In the genomic region with DNA sequence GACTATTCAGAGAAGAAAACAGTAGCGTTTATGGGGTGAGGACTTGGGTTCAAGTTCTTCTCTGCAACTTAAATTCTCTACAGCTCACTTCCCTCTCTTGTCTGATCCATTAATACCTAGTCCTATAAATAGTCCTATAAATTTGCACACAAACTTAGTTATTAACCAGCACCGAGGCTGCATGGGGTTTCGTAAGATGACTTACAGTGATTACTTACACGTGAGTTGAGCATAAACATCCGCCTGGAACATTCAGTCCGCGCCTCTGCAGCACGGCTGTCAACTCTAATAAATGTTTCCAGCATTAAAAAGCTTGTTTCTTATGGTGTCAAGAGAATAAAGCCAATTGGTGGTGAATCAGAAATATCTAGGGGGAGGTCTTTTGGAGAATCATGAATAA, we compare ENCODE assay signal across 1 cellular context.
TF ChIP-seq lines count a peak whose summit lies in the region.

No MANE protein-coding gene starts in this region.

TF ChIP-seq in GM12878, 131 proteins besides CTCF, POLR2A, EP300 and RAD21:
- TF ChIP-seq, protein P1, sequence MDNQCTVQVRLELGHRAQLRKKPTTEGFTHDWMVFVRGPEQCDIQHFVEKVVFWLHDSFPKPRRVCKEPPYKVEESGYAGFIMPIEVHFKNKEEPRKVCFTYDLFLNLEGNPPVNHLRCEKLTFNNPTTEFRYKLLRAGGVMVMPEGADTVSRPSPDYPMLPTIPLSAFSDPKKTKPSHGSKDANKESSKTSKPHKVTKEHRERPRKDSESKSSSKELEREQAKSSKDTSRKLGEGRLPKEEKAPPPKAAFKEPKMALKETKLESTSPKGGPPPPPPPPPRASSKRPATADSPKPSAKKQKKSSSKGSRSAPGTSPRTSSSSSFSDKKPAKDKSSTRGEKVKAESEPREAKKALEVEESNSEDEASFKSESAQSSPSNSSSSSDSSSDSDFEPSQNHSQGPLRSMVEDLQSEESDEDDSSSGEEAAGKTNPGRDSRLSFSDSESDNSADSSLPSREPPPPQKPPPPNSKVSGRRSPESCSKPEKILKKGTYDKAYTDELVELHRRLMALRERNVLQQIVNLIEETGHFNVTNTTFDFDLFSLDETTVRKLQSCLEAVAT (IDR thresholded peaks at IDR 0.05): no peak
- TF ChIP-seq FOXK2 (IDR thresholded peaks at IDR 0.05) (no peak), GATAD2B (conservative IDR thresholded peaks at IDR 0.05; ENCODE audit: low read depth) (no peak), SP1 (IDR thresholded peaks at IDR 0.05; ENCODE audit: low read depth, low read length) (no peak), RUNX3 (IDR thresholded peaks at IDR 0.05; ENCODE audit: low read length) (no peak), SREBF1 (IDR thresholded peaks at IDR 0.05; ENCODE audit: low read length) (no peak), NBN (IDR thresholded peaks at IDR 0.05) (no peak), ZNF622 (IDR thresholded peaks at IDR 0.05) (no peak), NRF1 (conservative IDR thresholded peaks at IDR 0.05; ENCODE audit: low read depth, low read length) (no peak)
- TF ChIP-seq, protein P2, sequence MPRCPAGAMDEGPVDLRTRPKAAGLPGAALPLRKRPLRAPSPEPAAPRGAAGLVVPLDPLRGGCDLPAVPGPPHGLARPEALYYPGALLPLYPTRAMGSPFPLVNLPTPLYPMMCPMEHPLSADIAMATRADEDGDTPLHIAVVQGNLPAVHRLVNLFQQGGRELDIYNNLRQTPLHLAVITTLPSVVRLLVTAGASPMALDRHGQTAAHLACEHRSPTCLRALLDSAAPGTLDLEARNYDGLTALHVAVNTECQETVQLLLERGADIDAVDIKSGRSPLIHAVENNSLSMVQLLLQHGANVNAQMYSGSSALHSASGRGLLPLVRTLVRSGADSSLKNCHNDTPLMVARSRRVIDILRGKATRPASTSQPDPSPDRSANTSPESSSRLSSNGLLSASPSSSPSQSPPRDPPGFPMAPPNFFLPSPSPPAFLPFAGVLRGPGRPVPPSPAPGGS (IDR thresholded peaks at IDR 0.05; ENCODE audit: borderline replicate concordance, insufficient read depth, low read depth, low read length, poor library complexity, severe bottlenecking): no peak
- TF ChIP-seq, protein P3, sequence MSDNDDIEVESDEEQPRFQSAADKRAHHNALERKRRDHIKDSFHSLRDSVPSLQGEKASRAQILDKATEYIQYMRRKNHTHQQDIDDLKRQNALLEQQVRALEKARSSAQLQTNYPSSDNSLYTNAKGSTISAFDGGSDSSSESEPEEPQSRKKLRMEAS (IDR thresholded peaks at IDR 0.05; ENCODE audit: low read depth, low read length): no peak
- TF ChIP-seq, protein P4, sequence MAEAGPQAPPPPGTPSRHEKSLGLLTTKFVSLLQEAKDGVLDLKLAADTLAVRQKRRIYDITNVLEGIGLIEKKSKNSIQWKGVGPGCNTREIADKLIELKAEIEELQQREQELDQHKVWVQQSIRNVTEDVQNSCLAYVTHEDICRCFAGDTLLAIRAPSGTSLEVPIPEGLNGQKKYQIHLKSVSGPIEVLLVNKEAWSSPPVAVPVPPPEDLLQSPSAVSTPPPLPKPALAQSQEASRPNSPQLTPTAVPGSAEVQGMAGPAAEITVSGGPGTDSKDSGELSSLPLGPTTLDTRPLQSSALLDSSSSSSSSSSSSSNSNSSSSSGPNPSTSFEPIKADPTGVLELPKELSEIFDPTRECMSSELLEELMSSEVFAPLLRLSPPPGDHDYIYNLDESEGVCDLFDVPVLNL (IDR thresholded peaks at IDR 0.05; ENCODE audit: low read depth, low read length): no peak
- TF ChIP-seq, protein P5, sequence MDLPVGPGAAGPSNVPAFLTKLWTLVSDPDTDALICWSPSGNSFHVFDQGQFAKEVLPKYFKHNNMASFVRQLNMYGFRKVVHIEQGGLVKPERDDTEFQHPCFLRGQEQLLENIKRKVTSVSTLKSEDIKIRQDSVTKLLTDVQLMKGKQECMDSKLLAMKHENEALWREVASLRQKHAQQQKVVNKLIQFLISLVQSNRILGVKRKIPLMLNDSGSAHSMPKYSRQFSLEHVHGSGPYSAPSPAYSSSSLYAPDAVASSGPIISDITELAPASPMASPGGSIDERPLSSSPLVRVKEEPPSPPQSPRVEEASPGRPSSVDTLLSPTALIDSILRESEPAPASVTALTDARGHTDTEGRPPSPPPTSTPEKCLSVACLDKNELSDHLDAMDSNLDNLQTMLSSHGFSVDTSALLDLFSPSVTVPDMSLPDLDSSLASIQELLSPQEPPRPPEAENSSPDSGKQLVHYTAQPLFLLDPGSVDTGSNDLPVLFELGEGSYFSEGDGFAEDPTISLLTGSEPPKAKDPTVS (IDR thresholded peaks at IDR 0.05; ENCODE audit: low read depth, low read length): no peak
